Comparison of ENCODE assay signal across 13 cellular contexts in genomic region chr12:32906407-32907165, GRCh38. TPM values are rescaled to one million over a fixed set of nuclear protein-coding genes. Genes with fewer than 3 reads are reported as not detected.
A peak's percentile ranks its signal among the peaks of the same experiment; 100 is the strongest.
DNase-seq lines count a peak whose midpoint lies in the region; ATAC-seq lines count a peak whose summit lies in the region.
"Had no signal": no experiment of that assay in that cellular context is flagged by ENCODE, and none has a peak within 500 bp of the region (broad histone marks: within the 10 kb centered on the region; RNA-seq: fewer than 3 reads in every experiment).

No MANE protein-coding gene starts in this region.

- peak; percentile 99 for ATAC-seq in GM18499 (IDR thresholded peaks at IDR 0.05; ENCODE audit: insufficient read depth, unreplicated experiment)
- ATAC-seq in GM19452 (IDR thresholded peaks at IDR 0.05; ENCODE audit: unreplicated experiment) = peak; percentile 97
- peak; percentile 98 for ATAC-seq in HG03060 (IDR thresholded peaks at IDR 0.05; ENCODE audit: low read depth, unreplicated experiment)

- H3K36me3 ChIP-seq in Karpas-422 (ENCODE audit: insufficient read depth, low read length) = no peaks in the 10 kb centered on the region

- H3K79me2 ChIP-seq in Karpas-422 (ENCODE audit: low read length) = no peaks in the 10 kb centered on the region

- H3K9me2 ChIP-seq in Karpas-422 (replicated peaks; ENCODE audit: insufficient read depth, low read length) = no peaks in the 10 kb centered on the region

- no peak overlapping the region for H3K4me2 ChIP-seq in Karpas-422 (ENCODE audit: low read depth, low read length, poor library complexity, severe bottlenecking)
- H3K4me2 ChIP-seq: smooth muscle cell had no signal

- H3K9me3 ChIP-seq in Karpas-422 (ENCODE audit: low read length) = no peaks in the 10 kb centered on the region

- DNase-seq in NOMO-1 treated with DMSO at 0.1 percent for 48 hours (lab: John Stamatoyannopoulos, UW; ENCODE audit: unreplicated experiment) (peak; percentile 41), NCI-H1048 (lab: John Stamatoyannopoulos, UW) (no peak), Karpas-422 (no peak), head of caudate nucleus (no peak)
- no peak for DNase-seq in activated CD8-positive, alpha-beta memory T cell treated with anti-CD3 and anti-CD28 coated beads, Interleukin-2, amount 50 U/mL, for 4 hours
- DNase-seq: activated CD4-positive, alpha-beta T cell treated with anti-CD3 and anti-CD28 coated beads, Interleukin-2, amount 50 U/mL, for 1 hour; kidney glomerular epithelial cell; trophoblast cell had no signal

- no peaks in the 10 kb centered on the region for H3K4me1 ChIP-seq in Karpas-422 (ENCODE audit: low read length)

- H4K20me1 ChIP-seq in Karpas-422 (ENCODE audit: insufficient read depth, low read depth, low read length) = no peaks in the 10 kb centered on the region

- H3K9ac ChIP-seq in Karpas-422 (ENCODE audit: low read length) = no peak overlapping the region

- H2AFZ ChIP-seq in Karpas-422 (ENCODE audit: low read length) = no peak overlapping the region

- H3K27me3 ChIP-seq in Karpas-422 (ENCODE audit: low read length) = no peaks in the 10 kb centered on the region

- no peak overlapping the region for H3K4me3 ChIP-seq in Karpas-422 (ENCODE audit: low read length)
- H3K4me3 ChIP-seq: coronary artery, smooth muscle cell had no signal

- intact Hi-C loops in head of caudate nucleus (cut with DNase I) = no loop called here

- no peak overlapping the region for H3K27ac ChIP-seq in Karpas-422 (ENCODE audit: low read length)
- H3K27ac ChIP-seq: coronary artery had no signal

RNA-seq across cellular contexts. Expression of gene PKP2, which starts 10.0 kb away (rescaled TPM):
- total RNA-seq in Karpas-422 (2014; rRNA removed; shearing (Covaris generic); ENCODE audit: low replicate concordance) = not detected in 2 replicates
